Comparison of ENCODE assay signal across 27 cellular contexts in genomic region chr4:71568131-71568530, GRCh38.
"Had no signal": no experiment of that assay in that cellular context is flagged by ENCODE, and none has a peak within 500 bp of the region (broad histone marks: within the 10 kb centered on the region; RNA-seq: fewer than 3 reads in every experiment).

No MANE protein-coding gene starts in this region.

- DNase-seq: activated B cell treated with CpG ODN at 0.5 μM for 24 hours; activated CD4-positive, alpha-beta T cell treated with anti-CD3 and anti-CD28 coated beads for 1 hour; activated CD4-positive, alpha-beta T cell treated with anti-CD3 and anti-CD28 coated beads, Interleukin-2, amount 10 ng/mL, durations not matched to agents 24 days and 14 days; activated CD4-positive, alpha-beta T cell treated with anti-CD3 and anti-CD28 coated beads, Interleukin-2, amount 50 U/mL, for 48 hours; activated CD8-positive, alpha-beta memory T cell treated with anti-CD3 and anti-CD28 coated beads, Interleukin-2, amount 10 ng/mL, durations not matched to agents 7 days and 5 days; activated effector memory CD4-positive, alpha-beta T cell treated with anti-CD3 and anti-CD28 coated beads, Interleukin-2, amount 50 U/mL, for 16 hours; activated naive CD4-positive, alpha-beta T cell treated with Interleukin-2 at 50 U/mL for 16 hours; activated naive CD8-positive, alpha-beta T cell treated with anti-CD3 and anti-CD28 coated beads, Interleukin-2, amount 50 U/mL, for 24 hours; activated T-cell treated with anti-CD3 and anti-CD28 coated beads, Interleukin-2, amount 50 U/mL, for 4 hours; amniotic stem cell; body of pancreas; MV-4-11; NCI-H1092 treated with DMSO at 0.1 percent for 48 hours; NCI-H1417 treated with DMSO at 0.1 percent for 48 hours; NCI-H1694; NCI-H2029 treated with DMSO at 0.1 percent for 48 hours; NCI-H446; NCI-H524; Peyer's patch; Right ventricle myocardium superior had no signal

- H3K36me3 ChIP-seq: ascending aorta, SJSA1 had no signal

- H3K36me3 Mint-ChIP-seq: activated CD8-positive, alpha-beta memory T cell treated with anti-CD3 and anti-CD28 coated beads, Interleukin-2, amount 10 ng/mL, durations not matched to agents 7 days and 5 days; activated naive CD4-positive, alpha-beta T cell treated with anti-CD3 and anti-CD28 coated beads, Interleukin-2, amount 50 U/mL, for 72 hours had no signal

- H3K4me1 ChIP-seq: ascending aorta, body of pancreas, Peyer's patch, SJSA1 had no signal

- H3K4me3 ChIP-seq: ascending aorta, body of pancreas, Peyer's patch, SJSA1 had no signal

- H3K4me1 Mint-ChIP-seq: activated B cell treated with CpG ODN at 0.5 μM for 24 hours; activated CD4-positive, alpha-beta T cell treated with anti-CD3 and anti-CD28 coated beads, Interleukin-2, amount 10 ng/mL, durations not matched to agents 24 days and 14 days; activated CD8-positive, alpha-beta memory T cell treated with anti-CD3 and anti-CD28 coated beads, Interleukin-2, amount 10 ng/mL, durations not matched to agents 7 days and 5 days; activated naive CD8-positive, alpha-beta T cell treated with anti-CD3 and anti-CD28 coated beads, Interleukin-2, amount 50 U/mL, for 24 hours had no signal

- H3K9me3 ChIP-seq: ascending aorta, body of pancreas, Peyer's patch, SJSA1 had no signal

- H3K27ac Mint-ChIP-seq: activated B cell treated with CpG ODN at 0.5 μM for 24 hours; activated CD4-positive, alpha-beta T cell treated with anti-CD3 and anti-CD28 coated beads, Interleukin-2, amount 10 ng/mL, durations not matched to agents 24 days and 14 days; activated CD8-positive, alpha-beta memory T cell treated with anti-CD3 and anti-CD28 coated beads, Interleukin-2, amount 10 ng/mL, durations not matched to agents 7 days and 5 days; activated naive CD4-positive, alpha-beta T cell treated with anti-CD3 and anti-CD28 coated beads, Interleukin-2, amount 50 U/mL, for 72 hours; activated naive CD8-positive, alpha-beta T cell treated with anti-CD3 and anti-CD28 coated beads, Interleukin-2, amount 50 U/mL, for 24 hours; T-helper 1 cell treated with Interleukin-12 subunit alpha and Interleukin-12 subunit beta and Interleukin-4 antibody, amounts not matched to agents 30 μg/mL and 1 μg/mL, for 36 hours had no signal

- H3K27me3 Mint-ChIP-seq: activated B cell treated with CpG ODN at 0.5 μM for 24 hours; activated CD4-positive, alpha-beta T cell treated with anti-CD3 and anti-CD28 coated beads, Interleukin-2, amount 10 ng/mL, durations not matched to agents 24 days and 14 days; activated CD8-positive, alpha-beta memory T cell treated with anti-CD3 and anti-CD28 coated beads, Interleukin-2, amount 10 ng/mL, durations not matched to agents 7 days and 5 days; activated naive CD8-positive, alpha-beta T cell treated with anti-CD3 and anti-CD28 coated beads, Interleukin-2, amount 50 U/mL, for 24 hours had no signal

- H3K4me3 Mint-ChIP-seq: activated B cell treated with CpG ODN at 0.5 μM for 24 hours; activated CD4-positive, alpha-beta T cell treated with anti-CD3 and anti-CD28 coated beads, Interleukin-2, amount 10 ng/mL, durations not matched to agents 24 days and 14 days; activated CD8-positive, alpha-beta memory T cell treated with anti-CD3 and anti-CD28 coated beads, Interleukin-2, amount 10 ng/mL, durations not matched to agents 7 days and 5 days; activated naive CD8-positive, alpha-beta T cell treated with anti-CD3 and anti-CD28 coated beads, Interleukin-2, amount 50 U/mL, for 24 hours; activated T-cell treated with anti-CD3 and anti-CD28 coated beads, Interleukin-2, amount 50 U/mL, for 4 hours; T-helper 1 cell treated with Interleukin-12 subunit alpha and Interleukin-12 subunit beta and Interleukin-4 antibody, amounts not matched to agents 30 μg/mL and 1 μg/mL, for 36 hours had no signal

- H3K9me3 Mint-ChIP-seq: activated B cell treated with CpG ODN at 0.5 μM for 24 hours; activated CD4-positive, alpha-beta T cell treated with anti-CD3 and anti-CD28 coated beads, Interleukin-2, amount 10 ng/mL, durations not matched to agents 24 days and 14 days; activated naive CD4-positive, alpha-beta T cell treated with anti-CD3 and anti-CD28 coated beads, Interleukin-2, amount 50 U/mL, for 72 hours; activated naive CD8-positive, alpha-beta T cell treated with anti-CD3 and anti-CD28 coated beads, Interleukin-2, amount 50 U/mL, for 24 hours; activated T-cell treated with anti-CD3 and anti-CD28 coated beads, Interleukin-2, amount 50 U/mL, for 4 hours; T-helper 1 cell treated with Interleukin-12 subunit alpha and Interleukin-12 subunit beta and Interleukin-4 antibody, amounts not matched to agents 30 μg/mL and 1 μg/mL, for 36 hours had no signal

- ATAC-seq: activated CD8-positive, alpha-beta memory T cell treated with anti-CD3 and anti-CD28 coated beads, Interleukin-2, amount 10 ng/mL, durations not matched to agents 7 days and 5 days; activated naive CD4-positive, alpha-beta T cell treated with anti-CD3 and anti-CD28 coated beads, Interleukin-2, amount 50 U/mL, for 72 hours; activated naive CD8-positive, alpha-beta T cell treated with anti-CD3 and anti-CD28 coated beads, Interleukin-2, amount 50 U/mL, for 24 hours; activated T-cell treated with anti-CD3 and anti-CD28 coated beads, Interleukin-2, amount 50 U/mL, for 4 hours; body of pancreas; SK-N-SH treated with all-trans-retinoic acid at 6 μM for 48 hours had no signal

- H3K9ac ChIP-seq: KMS-11 had no signal

- H3K27me3 ChIP-seq: ascending aorta, body of pancreas, Peyer's patch, SJSA1 had no signal

- H3K27ac ChIP-seq: ascending aorta, KMS-11, Peyer's patch, RWPE1, SJSA1 had no signal
